ENCODE assay signal across 31 cellular contexts in the genomic region with DNA sequence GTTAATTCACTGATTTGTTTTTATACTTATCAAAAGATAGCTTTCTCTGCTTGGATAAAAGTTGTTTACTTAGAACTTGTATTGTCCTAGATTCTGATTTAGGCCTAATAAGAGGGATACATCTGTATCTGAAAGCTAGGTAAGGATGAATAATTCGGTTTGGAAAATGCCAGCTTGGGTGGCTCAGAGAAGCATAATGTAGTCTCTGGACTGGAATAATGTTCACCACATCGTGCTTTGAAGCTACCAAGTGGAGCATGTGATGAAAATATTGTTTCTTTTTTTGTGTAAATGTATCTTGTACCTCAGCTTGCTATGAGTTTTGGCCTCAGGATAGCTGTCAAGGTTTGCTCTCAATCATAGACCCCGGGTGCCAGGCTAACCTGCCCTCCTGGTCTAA.
"Had no signal": no experiment of that assay in that cellular context is flagged by ENCODE, and none has a peak within 500 bp of the region (broad histone marks: within the 10 kb centered on the region; RNA-seq: fewer than 3 reads in every experiment).

No MANE protein-coding gene starts in this region.

- H3K27me3 ChIP-seq: breast epithelium, cardiac muscle cell, esophagus muscularis mucosa, foreskin keratinocyte, gastrocnemius medialis had no signal

- ATAC-seq: activated CD8-positive, alpha-beta T cell treated with anti-CD3 and anti-CD28 coated beads for 36 hours; activated T-cell treated with anti-CD3 and anti-CD28 coated beads, Interleukin-2, amount 50 U/mL, for 4 hours; activated T-helper 17 cell treated with anti-CD3 and anti-CD28 coated beads, Interleukin-2, amount 50 U/mL, for 72 hours; effector memory CD8-positive, alpha-beta T cell; foreskin keratinocyte; gastrocnemius medialis; WTC11 had no signal

- H3K27ac ChIP-seq: breast epithelium, cardiac muscle cell, esophagus muscularis mucosa, foreskin keratinocyte, gastrocnemius medialis had no signal

- H3K9me3 ChIP-seq: breast epithelium, esophagus muscularis mucosa, gastrocnemius medialis had no signal

- DNase-seq: activated CD4-positive, alpha-beta T cell treated with anti-CD3 and anti-CD28 coated beads for 1 hour; activated CD4-positive, alpha-beta T cell treated with anti-CD3 and anti-CD28 coated beads for 4 hours; activated CD4-positive, alpha-beta T cell treated with anti-CD3 and anti-CD28 coated beads, Interleukin-2, amount 10 ng/mL, durations not matched to agents 7 days and 5 days; activated CD4-positive, alpha-beta T cell treated with anti-CD3 and anti-CD28 coated beads, Interleukin-2, amount 50 U/mL, for 4 hours; activated CD8-positive, alpha-beta memory T cell treated with anti-CD3 and anti-CD28 coated beads for 24 hours; activated CD8-positive, alpha-beta T cell treated with anti-CD3 and anti-CD28 coated beads for 36 hours; activated effector memory CD4-positive, alpha-beta T cell treated with Interleukin-2 at 50 U/mL for 16 hours; activated gamma-delta T cell treated with Interleukin-2 at 50 U/mL for 16 hours; activated naive CD4-positive, alpha-beta T cell treated with anti-CD3 and anti-CD28 coated beads, Interleukin-2, amount 50 U/mL, for 16 hours; activated naive CD4-positive, alpha-beta T cell treated with Interleukin-2 at 50 U/mL for 16 hours; activated T-cell treated with anti-CD3 and anti-CD28 coated beads, Interleukin-2, amount 50 U/mL, for 4 hours; amniotic stem cell; anterior cingulate cortex; central memory CD4-positive, alpha-beta T cell; cerebellar nuclear complex; cortex of kidney; dermis blood vessel endothelial cell; effector CD4-positive, alpha-beta T cell; effector memory CD8-positive, alpha-beta T cell; erythroblast; foreskin keratinocyte; gastrocnemius medialis; glutamatergic neuron; T-helper 2 cell had no signal

- H3K4me1 Mint-ChIP-seq: activated CD4-positive, alpha-beta T cell treated with anti-CD3 and anti-CD28 coated beads, Interleukin-2, amount 10 ng/mL, durations not matched to agents 7 days and 5 days; activated T-helper 17 cell treated with anti-CD3 and anti-CD28 coated beads, Interleukin-2, amount 50 U/mL, for 72 hours had no signal

- H3K4me3 ChIP-seq: breast epithelium, cardiac muscle cell, esophagus muscularis mucosa, gastrocnemius medialis had no signal

- H3K27me3 Mint-ChIP-seq: activated CD4-positive, alpha-beta T cell treated with anti-CD3 and anti-CD28 coated beads, Interleukin-2, amount 10 ng/mL, durations not matched to agents 7 days and 5 days; activated CD8-positive, alpha-beta T cell treated with anti-CD3 and anti-CD28 coated beads for 36 hours; activated naive CD8-positive, alpha-beta T cell; activated T-helper 17 cell treated with anti-CD3 and anti-CD28 coated beads, Interleukin-2, amount 50 U/mL, for 72 hours; brain; effector memory CD8-positive, alpha-beta T cell had no signal

- H3K27ac Mint-ChIP-seq: activated CD4-positive, alpha-beta T cell treated with anti-CD3 and anti-CD28 coated beads, Interleukin-2, amount 10 ng/mL, durations not matched to agents 7 days and 5 days; activated CD8-positive, alpha-beta T cell treated with anti-CD3 and anti-CD28 coated beads for 36 hours; activated naive CD8-positive, alpha-beta T cell; activated T-helper 17 cell treated with anti-CD3 and anti-CD28 coated beads, Interleukin-2, amount 50 U/mL, for 72 hours; effector memory CD8-positive, alpha-beta T cell; WTC11 had no signal

- H3K4me3 Mint-ChIP-seq: activated CD4-positive, alpha-beta T cell treated with anti-CD3 and anti-CD28 coated beads, Interleukin-2, amount 10 ng/mL, durations not matched to agents 7 days and 5 days; activated CD8-positive, alpha-beta T cell treated with anti-CD3 and anti-CD28 coated beads for 36 hours; activated naive CD8-positive, alpha-beta T cell; activated T-cell treated with anti-CD3 and anti-CD28 coated beads, Interleukin-2, amount 50 U/mL, for 4 hours; activated T-helper 17 cell treated with anti-CD3 and anti-CD28 coated beads, Interleukin-2, amount 50 U/mL, for 72 hours; brain; effector memory CD8-positive, alpha-beta T cell; WTC11 had no signal

- H3K4me1 ChIP-seq: breast epithelium, gastrocnemius medialis had no signal

- H3K9me3 Mint-ChIP-seq: activated CD4-positive, alpha-beta T cell treated with anti-CD3 and anti-CD28 coated beads, Interleukin-2, amount 10 ng/mL, durations not matched to agents 7 days and 5 days; activated CD8-positive, alpha-beta T cell treated with anti-CD3 and anti-CD28 coated beads for 36 hours; activated T-cell treated with anti-CD3 and anti-CD28 coated beads, Interleukin-2, amount 50 U/mL, for 4 hours; activated T-helper 17 cell treated with anti-CD3 and anti-CD28 coated beads, Interleukin-2, amount 50 U/mL, for 72 hours; brain; effector memory CD8-positive, alpha-beta T cell; WTC11 had no signal
